ENCODE assay signal across 13 cellular contexts in the genomic region with DNA sequence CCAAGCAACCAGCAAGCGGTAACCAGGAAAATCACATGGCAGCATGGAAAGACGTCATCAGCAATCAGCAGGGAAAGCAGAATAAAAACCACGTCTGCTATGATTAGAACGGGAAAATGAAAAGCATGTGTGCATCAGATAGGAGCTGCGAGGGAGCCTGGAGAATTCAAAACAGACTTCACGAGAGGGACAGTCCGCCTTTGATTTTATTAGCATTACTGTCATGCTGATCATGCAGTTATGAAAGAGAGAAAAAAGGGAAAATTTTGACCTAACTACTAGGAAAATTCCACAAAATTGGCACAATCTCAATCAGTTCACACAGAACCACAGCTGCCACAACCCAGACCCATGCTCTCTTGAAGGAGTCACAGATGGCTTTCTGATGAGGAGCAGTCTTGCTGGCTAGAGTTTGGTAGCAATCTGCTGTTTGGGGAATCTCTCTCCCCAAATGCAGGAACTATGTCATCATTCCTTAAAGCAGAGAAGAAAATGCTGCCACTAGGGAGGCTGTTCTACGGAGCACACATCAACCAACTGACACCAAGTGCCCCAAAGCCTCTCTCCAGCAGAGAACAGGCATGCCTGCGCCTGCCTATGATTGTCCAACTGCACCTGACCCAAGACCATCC.
DNase-seq lines count a peak whose midpoint lies in the region; ATAC-seq and FAIRE-seq lines count a peak whose summit lies in the region.
"Had no signal": no experiment of that assay in that cellular context is flagged by ENCODE, and none has a peak within 500 bp of the region (broad histone marks: within the 10 kb centered on the region; RNA-seq: fewer than 3 reads in every experiment).

No MANE protein-coding gene starts in this region.

- H3K9ac ChIP-seq in mesenchymal stem cell (ENCODE audit: low read length) = peak overlapping the region; percentile 73

- no peak overlapping the region for H4K91ac ChIP-seq in mesenchymal stem cell (ENCODE audit: low read length)

- no peak overlapping the region for H4K8ac ChIP-seq in mesenchymal stem cell (ENCODE audit: low read length)

- H3K23ac ChIP-seq in mesenchymal stem cell (ENCODE audit: low read length in 2 of 2) = no peak overlapping the region

- H2BK5ac ChIP-seq in mesenchymal stem cell (ENCODE audit: low read depth, low read length, poor library complexity, severe bottlenecking) = no peak overlapping the region

- DNase-seq in Right ventricle myocardium inferior (ENCODE audit: missing footprints) (no peak), cardiac septum (ENCODE audit: low spot score) (no peak), mesenchymal stem cell (no peak), NCI-H2029 treated with DMSO at 0.1 percent for 48 hours (lab: John Stamatoyannopoulos, UW) (no peak)
- no peak for DNase-seq in activated CD4-positive, CD25-positive, alpha-beta regulatory T cell treated with anti-CD3 and anti-CD28 coated beads, Interleukin-2, amount 50 U/mL, for 72 hours
- DNase-seq: 8988T; activated CD4-positive, alpha-beta T cell treated with anti-CD3 and anti-CD28 coated beads for 1 hour; cortex of kidney; SJCRH30 had no signal

- H2AFZ ChIP-seq in mesenchymal stem cell (ENCODE audit: low read depth, low read length) = no peak overlapping the region

- H3K4me1 ChIP-seq in mesenchymal stem cell (ENCODE audit: control insufficient read depth, insufficient read depth, low read depth, low read length) = peaks cover 24% of the 10 kb centered on the region
- H3K4me1 ChIP-seq: SJCRH30 had no signal

- no peak overlapping the region for H3K27ac ChIP-seq in mesenchymal stem cell (ENCODE audit: low read length, poor library complexity, severe bottlenecking)
- H3K27ac ChIP-seq: SJCRH30 had no signal

- no peak overlapping the region for H3K4me2 ChIP-seq in mesenchymal stem cell (ENCODE audit: low read length, poor library complexity, severe bottlenecking)

- H3K79me1 ChIP-seq in mesenchymal stem cell (replicated peaks; ENCODE audit: low read length, poor library complexity, severe bottlenecking) = peaks cover 28% of the 10 kb centered on the region

- peaks cover 25 to 53% of the 10 kb centered on the region in 2 experiments for H3K36me3 ChIP-seq in mesenchymal stem cell (ENCODE audit: control insufficient read depth in 1 of 2, insufficient read depth in 2 of 2, low read depth in 1 of 2, low read length in 2 of 2)

- no peak overlapping the region for H2BK120ac ChIP-seq in mesenchymal stem cell (ENCODE audit: low read depth, low read length)

- intact Hi-C loops in Right ventricle myocardium inferior (cut with DNase I) (no loop called here), cardiac septum (cut with DNase I) (no loop called here)

- no peaks in the 10 kb centered on the region for H3K27me3 ChIP-seq in mesenchymal stem cell (ENCODE audit: control insufficient read depth in 1 of 2, insufficient read depth in 1 of 2, low read length in 2 of 2)
- H3K27me3 ChIP-seq: SJCRH30 had no signal

- 98% methylated on average over 7 of the region's 9 CpGs for whole genome bisulfite sequencing in mesenchymal stem cell

- peak overlapping the region in 1 of 2 experiments; percentile 31 for H3K14ac ChIP-seq in mesenchymal stem cell (ENCODE audit: low read length in 2 of 2)

- H2BK12ac ChIP-seq in mesenchymal stem cell (ENCODE audit: low read length in 2 of 2) = peak overlapping the region in 1 of 2 experiments; percentile 19

- H3K9me3 ChIP-seq in mesenchymal stem cell (ENCODE audit: control insufficient read depth, low read length) = no peaks in the 10 kb centered on the region
- H3K9me3 ChIP-seq: SJCRH30 had no signal

- H3K18ac ChIP-seq in mesenchymal stem cell (ENCODE audit: low read depth in 1 of 2, low read length in 2 of 2) = peak overlapping the region in 1 of 2 experiments; percentile 35

- ATAC-seq in Right ventricle myocardium inferior (peak; percentile 55), GM19035 (IDR thresholded peaks at IDR 0.05; ENCODE audit: unreplicated experiment) (no peak), GM19351 (IDR thresholded peaks at IDR 0.05; ENCODE audit: unreplicated experiment) (no peak)

- no peak overlapping the region for H3K4me3 ChIP-seq in mesenchymal stem cell (ENCODE audit: insufficient read depth in 1 of 2, low read depth in 1 of 2, low read length in 2 of 2)
- H3K4me3 ChIP-seq: SJCRH30, skin epidermis had no signal

- H3K4ac ChIP-seq in mesenchymal stem cell (ENCODE audit: low read depth in 1 of 2, low read length in 2 of 2) = no peak overlapping the region

- peak; percentile 97 for FAIRE-seq in endometrium (lab: Jason Lieb, UNC)

- no peak overlapping the region for H2AK5ac ChIP-seq in mesenchymal stem cell (ENCODE audit: low read length, severe bottlenecking)

- H2BK15ac ChIP-seq in mesenchymal stem cell (ENCODE audit: low read depth, poor library complexity, severe bottlenecking) = no peak overlapping the region
